Comparison of ENCODE assay signal across 34 cellular contexts in the genomic region with DNA sequence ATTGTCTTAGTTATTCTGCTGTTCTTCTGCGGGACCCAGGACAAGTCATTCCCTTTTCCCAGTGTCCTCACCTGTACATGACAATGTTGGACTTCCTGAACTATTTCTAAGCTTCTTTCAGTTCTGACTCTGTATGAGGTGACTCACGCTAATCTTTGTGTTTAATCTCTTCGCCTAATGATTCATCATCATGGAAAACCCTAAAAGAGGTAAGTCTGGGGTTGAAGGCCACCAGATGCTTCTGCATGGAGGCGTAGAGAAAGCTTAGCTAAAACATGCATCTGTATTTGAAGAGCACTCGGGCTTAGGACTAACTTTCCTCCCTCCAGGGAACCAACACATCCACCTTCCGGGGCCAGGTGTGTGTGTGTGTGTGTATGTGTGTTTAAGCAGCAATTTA. TPM values are rescaled to one million over a fixed set of nuclear protein-coding genes. Genes with fewer than 3 reads are reported as not detected.
DNase-seq lines count a peak whose midpoint lies in the region; ATAC-seq, FAIRE-seq and TF ChIP-seq lines count a peak whose summit lies in the region.
"Had no signal": no experiment of that assay in that cellular context is flagged by ENCODE, and none has a peak within 500 bp of the region (broad histone marks: within the 10 kb centered on the region; RNA-seq: fewer than 3 reads in every experiment).

No MANE protein-coding gene starts in this region.

- DNase-seq in Daoy (ENCODE audit: low read depth), result peak; percentile 49
- DNase-seq in LHCN-M2 (ENCODE audit: low read depth), result peak; percentile 0
- DNase-seq in K562 (ENCODE audit: extremely low read depth in 1 of 4, low spot score in 3 of 4), result peak in 1 of 4 experiments; percentile 5
- DNase-seq in trophoblast cell, result peak; percentile 52 to 85
- DNase-seq in endothelial cell (ENCODE audit: low spot score), result no peak
- no peak for DNase-seq in GM19240 (ENCODE audit: insufficient read length, low spot score)
- DNase-seq in GDM1 (lab: John Stamatoyannopoulos, UW), result no peak
- DNase-seq: ACHN; activated CD8-positive, alpha-beta T cell treated with anti-CD3 and anti-CD28 coated beads, Interleukin-2, amount 10 ng/mL, durations not matched to agents 7 days and 5 days; activated effector memory CD4-positive, alpha-beta T cell treated with anti-CD3 and anti-CD28 coated beads, Interleukin-2, amount 50 U/mL, for 16 hours; activated naive CD8-positive, alpha-beta T cell treated with anti-CD3 and anti-CD28 coated beads for 36 hours; aorta; BE2C; caudate nucleus; CD8-positive, alpha-beta memory T cell; DMS153; GF-D8; left ventricle myocardium superior; NCI-H1092; NCI-H187; NCI-H524 treated with DMSO at 0.1 percent for 48 hours; NK-92 treated with Interleukin-12 subunit alpha and Interleukin-12 subunit beta, amount 100 ng/mL, for 24 hours; stimulated activated CD8-positive, alpha-beta memory T cell treated with anti-CD3 and anti-CD28 coated beads, Interleukin-4, amount 100 ng/mL, for 48 hours; stimulated activated naive CD8-positive, alpha-beta T cell treated with anti-CD3 and anti-CD28 coated beads, Interleukin-15, amount 100 ng/mL, for 72 hours; T-helper 17 cell; thyroid gland had no signal

- H3K9ac ChIP-seq in K562 (ENCODE audit: insufficient read depth in 1 of 2, low read depth in 2 of 2, low read length in 2 of 2) (no peak overlapping the region), trophoblast cell (ENCODE audit: low read length) (no peak overlapping the region)

- H3K27ac ChIP-seq in K562 (ENCODE audit: extremely low read depth, low read depth, low read length) (no peak overlapping the region), trophoblast cell (ENCODE audit: low read depth, low read length) (no peak overlapping the region)
- H3K27ac ChIP-seq: neutrophil, thyroid gland had no signal

- H3K14ac ChIP-seq in trophoblast cell (ENCODE audit: low read length), result no peak overlapping the region

- no peaks in the 10 kb centered on the region for H3K79me1 ChIP-seq in trophoblast cell (ENCODE audit: low read length)

- TF ChIP-seq EP300 in K562 (IDR thresholded peaks at IDR 0.05; ENCODE audit: low read length), result no peak

- no peaks in the 10 kb centered on the region for H3K27me3 Mint-ChIP-seq in endothelial cell (ENCODE audit: unreplicated experiment)
- H3K27me3 Mint-ChIP-seq: stimulated activated naive CD8-positive, alpha-beta T cell treated with anti-CD3 and anti-CD28 coated beads, Interleukin-15, amount 100 ng/mL, for 72 hours had no signal

- no peak overlapping the region for H3K4ac ChIP-seq in trophoblast cell (ENCODE audit: low read depth, low read length)

- no peak overlapping the region for H3K23ac ChIP-seq in trophoblast cell (ENCODE audit: low read length)

- no peaks in the 10 kb centered on the region for H3K36me3 Mint-ChIP-seq in endothelial cell (ENCODE audit: low read depth, unreplicated experiment)
- H3K36me3 Mint-ChIP-seq: activated naive CD8-positive, alpha-beta T cell treated with anti-CD3 and anti-CD28 coated beads for 36 hours; CD8-positive, alpha-beta memory T cell had no signal

- ATAC-seq in K562, result no peak
- no peak for ATAC-seq in GM21723 (IDR thresholded peaks at IDR 0.05; ENCODE audit: unreplicated experiment)
- ATAC-seq: activated CD8-positive, alpha-beta T cell treated with anti-CD3 and anti-CD28 coated beads, Interleukin-2, amount 10 ng/mL, durations not matched to agents 7 days and 5 days; HepG2; left ventricle myocardium superior; Panc1; stimulated activated naive CD8-positive, alpha-beta T cell treated with anti-CD3 and anti-CD28 coated beads, Interleukin-15, amount 100 ng/mL, for 72 hours; T-helper 17 cell had no signal

- no peaks in the 10 kb centered on the region for H3K4me1 Mint-ChIP-seq in endothelial cell (ENCODE audit: unreplicated experiment)
- H3K4me1 Mint-ChIP-seq: activated naive CD8-positive, alpha-beta T cell treated with anti-CD3 and anti-CD28 coated beads for 36 hours; CD8-positive, alpha-beta memory T cell; stimulated activated naive CD8-positive, alpha-beta T cell treated with anti-CD3 and anti-CD28 coated beads, Interleukin-15, amount 100 ng/mL, for 72 hours; T-helper 17 cell had no signal

- in situ Hi-C loops in K562 (cut with MboI), result loop anchor here (25.0 kb wide), 1 partner anchor 233 kb away; no protein-coding TSS in a partner anchor

- no peaks in the 10 kb centered on the region for H3K9me3 Mint-ChIP-seq in endothelial cell (ENCODE audit: unreplicated experiment)
- H3K9me3 Mint-ChIP-seq: activated naive CD8-positive, alpha-beta T cell treated with anti-CD3 and anti-CD28 coated beads for 36 hours; dendritic cell treated with granulocyte-macrophage colony-stimulating factor and Interleukin-4, amounts not matched to agents 40 ng/mL and 50 ng/mL, for 4 days; stimulated activated naive CD8-positive, alpha-beta T cell treated with anti-CD3 and anti-CD28 coated beads, Interleukin-15, amount 100 ng/mL, for 72 hours had no signal

- POLR2A ChIA-PET in K562 (lab: Yijun Ruan, JAX), result no interaction called here

- no peak for FAIRE-seq in K562 (lab: Jason Lieb, UNC)
- FAIRE-seq: HepG2, islet of Langerhans had no signal

- no peak overlapping the region for H3K4me3 Mint-ChIP-seq in endothelial cell (ENCODE audit: unreplicated experiment)
- H3K4me3 Mint-ChIP-seq: activated CD8-positive, alpha-beta T cell treated with anti-CD3 and anti-CD28 coated beads, Interleukin-2, amount 10 ng/mL, durations not matched to agents 7 days and 5 days; activated naive CD8-positive, alpha-beta T cell treated with anti-CD3 and anti-CD28 coated beads for 36 hours; CD8-positive, alpha-beta memory T cell; dendritic cell treated with granulocyte-macrophage colony-stimulating factor and Interleukin-4, amounts not matched to agents 40 ng/mL and 50 ng/mL, for 4 days; stimulated activated naive CD8-positive, alpha-beta T cell treated with anti-CD3 and anti-CD28 coated beads, Interleukin-15, amount 100 ng/mL, for 72 hours; T-helper 17 cell had no signal

- H3K4me2 ChIP-seq in K562 (ENCODE audit: insufficient read depth, low read length), result no peak overlapping the region
- no peak overlapping the region for H3K4me2 ChIP-seq in trophoblast cell (ENCODE audit: low read length)

- no peak overlapping the region for H4K8ac ChIP-seq in trophoblast cell (ENCODE audit: low read depth, low read length)

- no peaks in the 10 kb centered on the region for H3K79me2 ChIP-seq in K562 (ENCODE audit: control insufficient read depth, insufficient read depth, low read length)
- H3K79me2 ChIP-seq in trophoblast cell (ENCODE audit: control insufficient read depth, insufficient read depth, low read length, poor library complexity), result no peaks in the 10 kb centered on the region

- H2BK120ac ChIP-seq in trophoblast cell (ENCODE audit: insufficient read depth, low read length, poor library complexity), result no peak overlapping the region

- H3K9me1 ChIP-seq in K562 (ENCODE audit: control insufficient read depth, insufficient read depth, low read length), result peaks cover 3% of the 10 kb centered on the region

- H3K4me1 ChIP-seq in K562 (replicated peaks in 1 of 2; ENCODE audit: control insufficient read depth in 2 of 2, insufficient read depth in 2 of 2, low read length in 2 of 2) (no peaks in the 10 kb centered on the region), trophoblast cell (ENCODE audit: control insufficient read depth in 1 of 2, insufficient read depth in 2 of 2, low read length in 2 of 2) (no peaks in the 10 kb centered on the region)
- H3K4me1 ChIP-seq: BE2C, HAP-1, thyroid gland had no signal

- no peak overlapping the region for H4K12ac ChIP-seq in trophoblast cell (ENCODE audit: low read depth, low read length)

- H3K9me3 ChIP-seq in K562 (replicated peaks; ENCODE audit: control insufficient read depth, insufficient read depth, low read depth, low read length), result no peaks in the 10 kb centered on the region
- H3K9me3 ChIP-seq in trophoblast cell (ENCODE audit: insufficient read depth, low read depth, low read length), result no peaks in the 10 kb centered on the region
- H3K9me3 ChIP-seq: BE2C, HAP-1, neutrophil, thyroid gland had no signal

- no peak overlapping the region for H3K27ac Mint-ChIP-seq in endothelial cell (ENCODE audit: unreplicated experiment)
- H3K27ac Mint-ChIP-seq: activated CD8-positive, alpha-beta T cell treated with anti-CD3 and anti-CD28 coated beads, Interleukin-2, amount 10 ng/mL, durations not matched to agents 7 days and 5 days; activated naive CD8-positive, alpha-beta T cell treated with anti-CD3 and anti-CD28 coated beads for 36 hours; CD8-positive, alpha-beta memory T cell; dendritic cell treated with granulocyte-macrophage colony-stimulating factor and Interleukin-4, amounts not matched to agents 40 ng/mL and 50 ng/mL, for 4 days; stimulated activated naive CD8-positive, alpha-beta T cell treated with anti-CD3 and anti-CD28 coated beads, Interleukin-15, amount 100 ng/mL, for 72 hours; T-helper 17 cell had no signal

- TF ChIP-seq CTCF in K562 (IDR thresholded peaks at IDR 0.05 in 2 of 3, conservative IDR thresholded peaks at IDR 0.05 in 1 of 3; ENCODE audit: insufficient read depth in 2 of 3, low read depth in 1 of 3, low read length in 3 of 3), result no peak
- TF ChIP-seq CTCF in endothelial cell (IDR thresholded peaks at IDR 0.05; ENCODE audit: unreplicated experiment), result no peak

- peaks cover 0 to 6% of the 10 kb centered on the region in 2 experiments; a peak in 2 of 5 replicates for H3K27me3 ChIP-seq in K562 (ENCODE audit: control insufficient read depth in 2 of 2, insufficient read depth in 2 of 2, low read length in 2 of 2)
- no peaks in the 10 kb centered on the region for H3K27me3 ChIP-seq in trophoblast cell (ENCODE audit: insufficient read depth, low read length)
- H3K27me3 ChIP-seq: BE2C, neutrophil, thyroid gland had no signal

- no peaks in the 10 kb centered on the region for H3K36me3 ChIP-seq in K562 (ENCODE audit: control insufficient read depth, insufficient read depth, low read length)
- no peaks in the 10 kb centered on the region for H3K36me3 ChIP-seq in trophoblast cell (ENCODE audit: control insufficient read depth in 1 of 2, insufficient read depth in 2 of 2, low read length in 2 of 2)
- H3K36me3 ChIP-seq: BE2C, HAP-1, neutrophil, thyroid gland had no signal

- no peak for TF ChIP-seq POLR2A in K562 (conservative IDR thresholded peaks at IDR 0.05)

- TF ChIP-seq RAD21 in K562 (CRISPR knock-in tag; conservative IDR thresholded peaks at IDR 0.05 in 1 of 2, IDR thresholded peaks at IDR 0.05 in 1 of 2), result no peak

- no peak overlapping the region for H2AK5ac ChIP-seq in trophoblast cell (ENCODE audit: low read length)

- no peaks in the 10 kb centered on the region for H4K20me1 ChIP-seq in K562 (replicated peaks; ENCODE audit: control insufficient read depth, insufficient read depth, low read length)

- BruUV-seq in K562 (replicated peaks; lab: Mats Ljungman, UMichigan), result no TSS peak

- H3K4me3 ChIP-seq in K562 (no peak overlapping the region), trophoblast cell (ENCODE audit: low read depth, low read length) (no peak overlapping the region)
- H3K4me3 ChIP-seq: HAP-1, thyroid gland had no signal

- H2BK5ac ChIP-seq in trophoblast cell (ENCODE audit: low read depth, low read length, poor library complexity), result no peak overlapping the region

- no peak overlapping the region for H3K18ac ChIP-seq in trophoblast cell (ENCODE audit: low read length)

- H4K91ac ChIP-seq in trophoblast cell (ENCODE audit: low read depth, low read length), result no peak overlapping the region

- intact Hi-C loops in K562 (cut with micrococcal nuclease), result no loop called here

- H2BK12ac ChIP-seq in trophoblast cell (ENCODE audit: low read length), result no peak overlapping the region

- CTCF ChIA-PET in K562 (lab: Yijun Ruan, JAX; ENCODE audit: low intra/inter-chr PET ratio), result no interaction called here

- H2AFZ ChIP-seq in K562 (ENCODE audit: low read depth, low read length), result no peak overlapping the region
- no peak overlapping the region for H2AFZ ChIP-seq in trophoblast cell (ENCODE audit: insufficient read depth, low read length, poor library complexity)

- WGBS in K562 (ENCODE audit: insufficient coverage, low coverage, missing lambda C conversion rate), result 3% methylated on average over 6 of the region's 6 CpGs
- no CpG with 5 or more reads among the region's 6 CpGs for WGBS in trophoblast cell (ENCODE audit: extremely low coverage, insufficient coverage, insufficient read length)

RNA-seq across cellular contexts. Expression of gene SPRR5, which starts 7.4 kb away (rescaled TPM):
- not detected in 2 replicates for total RNA-seq in Daoy (2014; rRNA removed; shearing (Covaris generic))
- not detected in 2 replicates for total RNA-seq in LHCN-M2 (2014; rRNA removed)
- polyA plus RNA-seq in LHCN-M2 (2012), result not detected
- not detected in 2 replicates for total RNA-seq in K562 (2011; cell fraction: chromatin; rRNA removed; ENCODE audit: low replicate concordance)
- total RNA-seq in K562 (2011; cell fraction: nucleolus; rRNA removed), result not detected in 2 replicates
- total RNA-seq in K562 (2011; cell fraction: nucleoplasm; rRNA removed), result not detected in 2 replicates
- not detected in 2 replicates for total RNA-seq in K562 (2014; rRNA removed)
- not detected in 2 replicates for total RNA-seq in K562 (2014; rRNA removed; fragmentation: Illumina TruSeq; extraction: Trizol)
- total RNA-seq in K562 (2015; rRNA removed; fragmentation: Illumina TruSeq; extraction: Trizol), result not detected in 2 replicates
- not detected in 2 replicates for total RNA-seq in K562 (2021)
- not detected in 2 replicates for polyA plus RNA-seq in K562 (2011; rRNA removed)
- polyA plus RNA-seq in K562 (2011; cell fraction: cytosol; rRNA removed), result not detected in 2 replicates
- not detected in 2 replicates for polyA plus RNA-seq in K562 (2011; cell fraction: nucleus; rRNA removed)
- polyA plus RNA-seq in K562 (2012), result not detected in 2 replicates
- polyA plus RNA-seq in K562 (2014; fragmentation: Illumina TruSeq; extraction: Trizol), result not detected in 2 replicates
- not detected for polyA plus RNA-seq in K562 (2014; fragmentation: Nextera tagmentation; extraction: Ambion mirVana)
- polyA plus RNA-seq in K562 (2014; rRNA removed), result not detected in 2 replicates
- polyA minus RNA-seq in K562 (2011; rRNA and poly(A)+ RNA removed), result not detected in 2 replicates
- polyA minus RNA-seq in K562 (2011; cell fraction: cytosol; rRNA and poly(A)+ RNA removed), result not detected in 2 replicates
- polyA minus RNA-seq in K562 (2011; cell fraction: nucleus; rRNA and poly(A)+ RNA removed), result not detected in 2 replicates
- not detected in 2 replicates for polyA plus RNA-seq in trophoblast cell (2013)
- not detected for total RNA-seq in endothelial cell (ENCODE audit: unreplicated experiment)
- total RNA-seq: activated CD8-positive, alpha-beta T cell treated with anti-CD3 and anti-CD28 coated beads, Interleukin-2, amount 10 ng/mL, durations not matched to agents 7 days and 5 days; activated naive CD8-positive, alpha-beta T cell treated with anti-CD3 and anti-CD28 coated beads for 36 hours; aorta; CD8-positive, alpha-beta memory T cell; HepG2; left ventricle myocardium superior; skeletal muscle tissue; T-helper 17 cell; thyroid gland had no signal
- polyA plus RNA-seq: aorta; CD8-positive, alpha-beta memory T cell; HepG2 had no signal

RNA-seq across cellular contexts. Expression of gene SPRR4, which starts 16.0 kb away (rescaled TPM):
- not detected in 2 replicates for total RNA-seq in Daoy (2014; rRNA removed; shearing (Covaris generic))
- not detected in 2 replicates for total RNA-seq in LHCN-M2 (2014; rRNA removed)
- not detected for polyA plus RNA-seq in LHCN-M2 (2012)
- not detected in 2 replicates for total RNA-seq in K562 (2011; cell fraction: chromatin; rRNA removed; ENCODE audit: low replicate concordance)
- not detected in 2 replicates for total RNA-seq in K562 (2011; cell fraction: nucleolus; rRNA removed)
- not detected in 2 replicates for total RNA-seq in K562 (2011; cell fraction: nucleoplasm; rRNA removed)
- total RNA-seq in K562 (2014; rRNA removed), result not detected in 2 replicates
- total RNA-seq in K562 (2014; rRNA removed; fragmentation: Illumina TruSeq; extraction: Trizol), result not detected in 2 replicates
- not detected in 2 replicates for total RNA-seq in K562 (2015; rRNA removed; fragmentation: Illumina TruSeq; extraction: Trizol)
- total RNA-seq in K562 (2021), result not detected in 2 replicates
- not detected in 2 replicates for polyA plus RNA-seq in K562 (2011; rRNA removed)
- not detected in 2 replicates for polyA plus RNA-seq in K562 (2011; cell fraction: cytosol; rRNA removed)
- polyA plus RNA-seq in K562 (2011; cell fraction: nucleus; rRNA removed), result not detected in 2 replicates
- polyA plus RNA-seq in K562 (2012), result not detected in 2 replicates
- not detected in 2 replicates for polyA plus RNA-seq in K562 (2014; fragmentation: Illumina TruSeq; extraction: Trizol)
- not detected for polyA plus RNA-seq in K562 (2014; fragmentation: Nextera tagmentation; extraction: Ambion mirVana)
- polyA plus RNA-seq in K562 (2014; rRNA removed), result not detected in 2 replicates
- polyA minus RNA-seq in K562 (2011; rRNA and poly(A)+ RNA removed), result not detected in 2 replicates
- not detected in 2 replicates for polyA minus RNA-seq in K562 (2011; cell fraction: cytosol; rRNA and poly(A)+ RNA removed)
- not detected in 2 replicates for polyA minus RNA-seq in K562 (2011; cell fraction: nucleus; rRNA and poly(A)+ RNA removed)
- not detected in 2 replicates for polyA plus RNA-seq in trophoblast cell (2013)
- total RNA-seq in endothelial cell (ENCODE audit: unreplicated experiment), result not detected
- total RNA-seq: activated CD8-positive, alpha-beta T cell treated with anti-CD3 and anti-CD28 coated beads, Interleukin-2, amount 10 ng/mL, durations not matched to agents 7 days and 5 days; activated naive CD8-positive, alpha-beta T cell treated with anti-CD3 and anti-CD28 coated beads for 36 hours; aorta; CD8-positive, alpha-beta memory T cell; HepG2; left ventricle myocardium superior; skeletal muscle tissue; T-helper 17 cell; thyroid gland had no signal
- polyA plus RNA-seq: aorta; CD8-positive, alpha-beta memory T cell; HepG2 had no signal

RNA-seq across cellular contexts. Expression of gene SPRR1A, which starts 29.4 kb away (rescaled TPM):
- total RNA-seq in Daoy (2014; rRNA removed; shearing (Covaris generic)), result not detected in 2 replicates
- total RNA-seq in LHCN-M2 (2014; rRNA removed), result not detected in 2 replicates
- not detected for polyA plus RNA-seq in LHCN-M2 (2012)
- not detected in 2 replicates for total RNA-seq in K562 (2011; cell fraction: chromatin; rRNA removed; ENCODE audit: low replicate concordance)
- total RNA-seq in K562 (2011; cell fraction: nucleolus; rRNA removed), result not detected in 2 replicates
- total RNA-seq in K562 (2011; cell fraction: nucleoplasm; rRNA removed), result not detected in 2 replicates
- not detected in 2 replicates for total RNA-seq in K562 (2014; rRNA removed)
- total RNA-seq in K562 (2014; rRNA removed; fragmentation: Illumina TruSeq; extraction: Trizol), result not detected in 2 replicates
- not detected in 2 replicates for total RNA-seq in K562 (2015; rRNA removed; fragmentation: Illumina TruSeq; extraction: Trizol)
- not detected in 2 replicates for total RNA-seq in K562 (2021)
- polyA plus RNA-seq in K562 (2011; rRNA removed), result not detected in 2 replicates
- not detected in 2 replicates for polyA plus RNA-seq in K562 (2011; cell fraction: cytosol; rRNA removed)
- not detected in 2 replicates for polyA plus RNA-seq in K562 (2011; cell fraction: nucleus; rRNA removed)
- polyA plus RNA-seq in K562 (2012), result not detected in 2 replicates
- polyA plus RNA-seq in K562 (2014; fragmentation: Illumina TruSeq; extraction: Trizol), result not detected in 2 replicates
- polyA plus RNA-seq in K562 (2014; fragmentation: Nextera tagmentation; extraction: Ambion mirVana), result not detected
- polyA plus RNA-seq in K562 (2014; rRNA removed), result not detected in 2 replicates
- not detected in 2 replicates for polyA minus RNA-seq in K562 (2011; rRNA and poly(A)+ RNA removed)
- polyA minus RNA-seq in K562 (2011; cell fraction: cytosol; rRNA and poly(A)+ RNA removed), result not detected in 2 replicates
- not detected in 2 replicates for polyA minus RNA-seq in K562 (2011; cell fraction: nucleus; rRNA and poly(A)+ RNA removed)
- not detected in 2 replicates for polyA plus RNA-seq in trophoblast cell (2013)
- total RNA-seq in endothelial cell (ENCODE audit: unreplicated experiment), result not detected
- total RNA-seq: activated CD8-positive, alpha-beta T cell treated with anti-CD3 and anti-CD28 coated beads, Interleukin-2, amount 10 ng/mL, durations not matched to agents 7 days and 5 days; activated naive CD8-positive, alpha-beta T cell treated with anti-CD3 and anti-CD28 coated beads for 36 hours; aorta; CD8-positive, alpha-beta memory T cell; HepG2; left ventricle myocardium superior; skeletal muscle tissue; T-helper 17 cell; thyroid gland had no signal
- polyA plus RNA-seq: aorta; CD8-positive, alpha-beta memory T cell; HepG2 had no signal

RNA-seq across cellular contexts. Expression of gene IVL, which starts 46.1 kb away (rescaled TPM):
- total RNA-seq in Daoy (2014; rRNA removed; shearing (Covaris generic)), result 0.06 TPM in 1 of 2 replicates, not detected in the other
- not detected in 2 replicates for total RNA-seq in LHCN-M2 (2014; rRNA removed)
- not detected for polyA plus RNA-seq in LHCN-M2 (2012)
- total RNA-seq in K562 (2011; cell fraction: chromatin; rRNA removed; ENCODE audit: low replicate concordance), result not detected in 2 replicates
- total RNA-seq in K562 (2011; cell fraction: nucleolus; rRNA removed), result not detected in 2 replicates
- total RNA-seq in K562 (2011; cell fraction: nucleoplasm; rRNA removed), result not detected in 2 replicates
- not detected in 2 replicates for total RNA-seq in K562 (2014; rRNA removed)
- not detected in 2 replicates for total RNA-seq in K562 (2014; rRNA removed; fragmentation: Illumina TruSeq; extraction: Trizol)
- total RNA-seq in K562 (2015; rRNA removed; fragmentation: Illumina TruSeq; extraction: Trizol), result not detected in 2 replicates
- not detected in 2 replicates for total RNA-seq in K562 (2021)
- not detected in 2 replicates for polyA plus RNA-seq in K562 (2011; rRNA removed)
- polyA plus RNA-seq in K562 (2011; cell fraction: cytosol; rRNA removed), result not detected in 2 replicates
- not detected in 2 replicates for polyA plus RNA-seq in K562 (2011; cell fraction: nucleus; rRNA removed)
- not detected in 2 replicates for polyA plus RNA-seq in K562 (2012)
- polyA plus RNA-seq in K562 (2014; fragmentation: Illumina TruSeq; extraction: Trizol), result not detected in 2 replicates
- not detected for polyA plus RNA-seq in K562 (2014; fragmentation: Nextera tagmentation; extraction: Ambion mirVana)
- not detected in 2 replicates for polyA plus RNA-seq in K562 (2014; rRNA removed)
- polyA minus RNA-seq in K562 (2011; rRNA and poly(A)+ RNA removed), result not detected in 2 replicates
- not detected in 2 replicates for polyA minus RNA-seq in K562 (2011; cell fraction: cytosol; rRNA and poly(A)+ RNA removed)
- not detected in 2 replicates for polyA minus RNA-seq in K562 (2011; cell fraction: nucleus; rRNA and poly(A)+ RNA removed)
- 1.3 and 1.5 TPM in 2 replicates for polyA plus RNA-seq in trophoblast cell (2013)
- total RNA-seq in endothelial cell (ENCODE audit: unreplicated experiment), result not detected
- total RNA-seq: activated CD8-positive, alpha-beta T cell treated with anti-CD3 and anti-CD28 coated beads, Interleukin-2, amount 10 ng/mL, durations not matched to agents 7 days and 5 days; activated naive CD8-positive, alpha-beta T cell treated with anti-CD3 and anti-CD28 coated beads for 36 hours; aorta; CD8-positive, alpha-beta memory T cell; HepG2; left ventricle myocardium superior; skeletal muscle tissue; T-helper 17 cell; thyroid gland had no signal
- polyA plus RNA-seq: CD8-positive, alpha-beta memory T cell; HepG2 had no signal

RNA-seq across cellular contexts. Expression of gene SPRR3, which starts 47.1 kb away (rescaled TPM):
- not detected in 2 replicates for total RNA-seq in Daoy (2014; rRNA removed; shearing (Covaris generic))
- not detected in 2 replicates for total RNA-seq in LHCN-M2 (2014; rRNA removed)
- polyA plus RNA-seq in LHCN-M2 (2012), result not detected
- not detected in 2 replicates for total RNA-seq in K562 (2011; cell fraction: chromatin; rRNA removed; ENCODE audit: low replicate concordance)
- total RNA-seq in K562 (2011; cell fraction: nucleolus; rRNA removed), result not detected in 2 replicates
- total RNA-seq in K562 (2011; cell fraction: nucleoplasm; rRNA removed), result not detected in 2 replicates
- total RNA-seq in K562 (2014; rRNA removed), result not detected in 2 replicates
- not detected in 2 replicates for total RNA-seq in K562 (2014; rRNA removed; fragmentation: Illumina TruSeq; extraction: Trizol)
- not detected in 2 replicates for total RNA-seq in K562 (2015; rRNA removed; fragmentation: Illumina TruSeq; extraction: Trizol)
- total RNA-seq in K562 (2021), result not detected in 2 replicates
- not detected in 2 replicates for polyA plus RNA-seq in K562 (2011; rRNA removed)
- 0.09 TPM in 1 of 2 replicates, not detected in the other for polyA plus RNA-seq in K562 (2011; cell fraction: cytosol; rRNA removed)
- not detected in 2 replicates for polyA plus RNA-seq in K562 (2011; cell fraction: nucleus; rRNA removed)
- 0.11 TPM in 1 of 2 replicates, not detected in the other for polyA plus RNA-seq in K562 (2012)
- polyA plus RNA-seq in K562 (2014; fragmentation: Illumina TruSeq; extraction: Trizol), result not detected in 2 replicates
- not detected for polyA plus RNA-seq in K562 (2014; fragmentation: Nextera tagmentation; extraction: Ambion mirVana)
- not detected in 2 replicates for polyA plus RNA-seq in K562 (2014; rRNA removed)
- polyA minus RNA-seq in K562 (2011; rRNA and poly(A)+ RNA removed), result not detected in 2 replicates
- not detected in 2 replicates for polyA minus RNA-seq in K562 (2011; cell fraction: cytosol; rRNA and poly(A)+ RNA removed)
- polyA minus RNA-seq in K562 (2011; cell fraction: nucleus; rRNA and poly(A)+ RNA removed), result not detected in 2 replicates
- 12.3 and 12.6 TPM in 2 replicates for polyA plus RNA-seq in trophoblast cell (2013)
- total RNA-seq in endothelial cell (ENCODE audit: unreplicated experiment), result not detected
- total RNA-seq: activated CD8-positive, alpha-beta T cell treated with anti-CD3 and anti-CD28 coated beads, Interleukin-2, amount 10 ng/mL, durations not matched to agents 7 days and 5 days; activated naive CD8-positive, alpha-beta T cell treated with anti-CD3 and anti-CD28 coated beads for 36 hours; CD8-positive, alpha-beta memory T cell; HepG2; left ventricle myocardium superior; skeletal muscle tissue; T-helper 17 cell; thyroid gland had no signal
- polyA plus RNA-seq: CD8-positive, alpha-beta memory T cell; HepG2 had no signal

Comparison
In these comparisons a context has a peak if more than half of its experiments do, and no peak if none do; other contexts are left out.
1. DNase-seq: peak in Daoy (single experiment), LHCN-M2 (single experiment) and trophoblast cell (2 of 2); none in endothelial cell (single experiment), GM19240 (single experiment) and GDM1 (single experiment).